Comparison of ENCODE assay signal across 20 cellular contexts in the genomic region with DNA sequence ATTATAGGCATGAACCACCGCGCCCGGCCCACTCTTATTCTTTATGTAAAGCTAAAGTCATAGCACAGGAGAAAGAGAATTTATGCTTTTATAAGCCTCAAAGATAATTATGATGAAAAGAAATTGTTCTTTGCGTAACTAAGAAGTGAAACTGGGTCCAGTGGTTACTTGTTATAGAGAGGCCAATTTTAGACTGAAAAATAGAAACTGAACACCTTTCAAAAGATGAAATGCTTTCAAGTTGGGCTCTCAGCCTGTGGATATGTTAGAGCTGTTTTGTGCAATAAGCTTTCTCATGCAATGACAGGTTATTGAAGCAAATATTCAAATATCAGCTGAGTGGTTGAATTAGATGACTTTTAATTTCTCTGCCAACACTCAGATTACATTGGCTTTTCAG. TPM values are rescaled to one million over a fixed set of nuclear protein-coding genes. Genes with fewer than 3 reads are reported as not detected.
DNase-seq lines count a peak whose midpoint lies in the region; ATAC-seq and TF ChIP-seq lines count a peak whose summit lies in the region.
"Had no signal": no experiment of that assay in that cellular context is flagged by ENCODE, and none has a peak within 500 bp of the region (broad histone marks: within the 10 kb centered on the region; RNA-seq: fewer than 3 reads in every experiment).

No MANE protein-coding gene starts in this region.

- H3K79me2 ChIP-seq in Karpas-422 (ENCODE audit: low read length): peaks cover 10% of the 10 kb centered on the region; the same call in 1 of the 2 replicates

- TF ChIP-seq EP300 in gastroesophageal sphincter (IDR thresholded peaks at IDR 0.05): no peak

- TF ChIP-seq POLR2A in gastroesophageal sphincter (IDR thresholded peaks at IDR 0.05): no peak

- H3K36me3 ChIP-seq in Karpas-422 (ENCODE audit: insufficient read depth, low read length): no peaks in the 10 kb centered on the region
- no peaks in the 10 kb centered on the region for H3K36me3 ChIP-seq in subcutaneous abdominal adipose tissue (ENCODE audit: control insufficient read depth in 5 of 5, insufficient read depth in 5 of 5, low read length in 5 of 5)
- H3K36me3 ChIP-seq in gastroesophageal sphincter: no peaks in the 10 kb centered on the region
- H3K36me3 ChIP-seq: Peyer's patch had no signal

- 96 to 100% methylated on average over 1 to 3 of the region's 4 CpGs for WGBS in gastroesophageal sphincter (ENCODE audit: low coverage in 1 of 2), 2 donors

- H3K27me3 ChIP-seq in Karpas-422 (ENCODE audit: low read length) (no peaks in the 10 kb centered on the region), subcutaneous abdominal adipose tissue (ENCODE audit: control insufficient read depth in 5 of 5, insufficient read depth in 4 of 5, low read length in 5 of 5) (no peaks in the 10 kb centered on the region), gastroesophageal sphincter (no peaks in the 10 kb centered on the region)
- H3K27me3 ChIP-seq: Peyer's patch had no signal

- H4K20me1 ChIP-seq in Karpas-422 (ENCODE audit: insufficient read depth, low read depth, low read length): no peaks in the 10 kb centered on the region; the same call in 1 of the 2 replicates

- H2AFZ ChIP-seq in Karpas-422 (ENCODE audit: low read length): no peak overlapping the region

- H3K4me2 ChIP-seq in Karpas-422 (ENCODE audit: low read depth, low read length, poor library complexity, severe bottlenecking): peak overlapping the region; percentile 8
- H3K4me2 ChIP-seq: SK-N-SH had no signal

- no peak for ATAC-seq in gastroesophageal sphincter
- ATAC-seq: T-cell had no signal

- no peak for TF ChIP-seq CTCF in GM13977 (IDR thresholded peaks at IDR 0.05; ENCODE audit: extremely low read depth, insufficient read depth, missing control alignments)
- TF ChIP-seq CTCF in RWPE1 (conservative IDR thresholded peaks at IDR 0.05; ENCODE audit: low read depth): no peak
- TF ChIP-seq CTCF in gastroesophageal sphincter (IDR thresholded peaks at IDR 0.05): no peak

- CTCF ChIA-PET in RWPE1 (lab: Yijun Ruan, JAX): interaction anchor here (0.6 kb wide), 1 partner anchor 698 kb away, joined by 3 read pairs; no protein-coding TSS in a partner anchor

- no peaks in the 10 kb centered on the region for H3K9me3 ChIP-seq in Karpas-422 (ENCODE audit: low read length)
- no peaks in the 10 kb centered on the region for H3K9me3 ChIP-seq in subcutaneous abdominal adipose tissue (ENCODE audit: control insufficient read depth in 5 of 5, low read length in 5 of 5)
- no peaks in the 10 kb centered on the region for H3K9me3 ChIP-seq in gastroesophageal sphincter
- H3K9me3 ChIP-seq: SK-N-SH had no signal

- in situ Hi-C loops in GM13977 (cut with MboI; ENCODE audit: low pct_unique_long_range_greater_than_20kb, low sequenced_read_pairs, unreplicated experiment): no loop called here

- POLR2A ChIA-PET in RWPE1 (lab: Yijun Ruan, JAX; ENCODE audit: low non-redundant PET): no interaction called here

- H3K9ac ChIP-seq in Karpas-422 (ENCODE audit: low read length): no peak overlapping the region
- no peak overlapping the region for H3K9ac ChIP-seq in subcutaneous abdominal adipose tissue (ENCODE audit: low read length in 5 of 5)
- H3K9ac ChIP-seq: SK-N-SH had no signal

- peak; percentile 25 for DNase-seq in GM13977 (ENCODE audit: low spot score)
- no peak for DNase-seq in Karpas-422
- DNase-seq in RWPE1 (ENCODE audit: low spot score): no peak
- DNase-seq in DMS153 treated with DMSO at 0.1 percent for 48 hours (lab: John Stamatoyannopoulos, UW; ENCODE audit: unreplicated experiment): no peak
- DNase-seq in NCI-H146 (lab: John Stamatoyannopoulos, UW): no peak
- DNase-seq: CD4-positive, CD25-positive, alpha-beta regulatory T cell; DMS79; H7; NCI-H1092; NCI-H1694; NCI-H345; NCI-H526; Peyer's patch; Right ventricle myocardium superior; SK-N-SH; T-cell had no signal

- H3K9me2 ChIP-seq in Karpas-422 (replicated peaks; ENCODE audit: insufficient read depth, low read length): no peaks in the 10 kb centered on the region
- H3K9me2 ChIP-seq: SK-N-SH had no signal

- H3K27ac ChIP-seq in Karpas-422 (ENCODE audit: low read length): peak overlapping the region; percentile 42; the same call in 1 of the 2 replicates
- H3K27ac ChIP-seq in RWPE1: peak overlapping the region; percentile 63
- peak overlapping the region; percentile 100 for H3K27ac ChIP-seq in subcutaneous abdominal adipose tissue (ENCODE audit: low read depth, low read length)
- H3K27ac ChIP-seq in gastroesophageal sphincter: no peak overlapping the region
- H3K27ac ChIP-seq: Peyer's patch had no signal

- H3K4me3 ChIP-seq in Karpas-422 (ENCODE audit: low read length) (no peak overlapping the region), subcutaneous abdominal adipose tissue (ENCODE audit: low read depth in 1 of 5, low read length in 5 of 5) (no peak overlapping the region), gastroesophageal sphincter (no peak overlapping the region)
- H3K4me3 ChIP-seq: Peyer's patch had no signal

- H3K4me1 ChIP-seq in Karpas-422 (ENCODE audit: low read length) (peaks cover 49% of the 10 kb centered on the region), subcutaneous abdominal adipose tissue (ENCODE audit: control insufficient read depth in 5 of 5, insufficient read depth in 5 of 5, low read length in 5 of 5) (peaks cover 11 to 66% (median 41%) of the 10 kb centered on the region in 5 donors), gastroesophageal sphincter (peaks cover 0 to 37% (median 24%) of the 10 kb centered on the region in 3 donors)

RNA-seq across cellular contexts. Expression of a gene that starts 7.9 kb away (rescaled TPM):
- not detected in 2 replicates for total RNA-seq in Karpas-422 (2014; rRNA removed; shearing (Covaris generic); ENCODE audit: low replicate concordance)
- total RNA-seq in gastroesophageal sphincter: under 1 TPM in 1 of 4 donors, not detected in 3; 0.94 TPM
- total RNA-seq: B cell; CD4-positive, CD25-positive, alpha-beta regulatory T cell; G401 had no signal

RNA-seq across cellular contexts. Expression of a gene that starts 10.3 kb away (rescaled TPM):
- total RNA-seq in Karpas-422 (2014; rRNA removed; shearing (Covaris generic); ENCODE audit: low replicate concordance): 3.4 and 3.8 TPM in 2 replicates
- 100 to 1,000 TPM in 1 of 4 donors, 10 to 100 TPM in 3; 42.5 to 112 (median 77.4) TPM for total RNA-seq in gastroesophageal sphincter

RNA-seq across cellular contexts. Expression of a gene that starts 38.7 kb away (rescaled TPM):
- 2.2 TPM in 2 replicates for total RNA-seq in Karpas-422 (2014; rRNA removed; shearing (Covaris generic); ENCODE audit: low replicate concordance)
- total RNA-seq in gastroesophageal sphincter: 10 to 100 TPM; 18.6 to 37.6 (median 26.8) TPM

RNA-seq across cellular contexts. Expression of a gene that starts 47.1 kb away (rescaled TPM):
- not detected in 2 replicates for total RNA-seq in Karpas-422 (2014; rRNA removed; shearing (Covaris generic); ENCODE audit: low replicate concordance)
- total RNA-seq in gastroesophageal sphincter: not detected
- total RNA-seq: B cell; CD4-positive, CD25-positive, alpha-beta regulatory T cell; H7; Peyer's patch; Right ventricle myocardium superior; T-cell had no signal

RNA-seq across cellular contexts. Expression of a gene that starts 51.2 kb away (rescaled TPM):
- total RNA-seq in Karpas-422 (2014; rRNA removed; shearing (Covaris generic); ENCODE audit: low replicate concordance): not detected in 2 replicates
- total RNA-seq in gastroesophageal sphincter: not detected
- total RNA-seq: B cell; CD4-positive, CD25-positive, alpha-beta regulatory T cell; G401; H7; Peyer's patch; Right ventricle myocardium superior; T-cell had no signal

Comparison
In these comparisons a context has a peak if more than half of its experiments do, and no peak if none do; other contexts are left out.
1. H3K27ac ChIP-seq: peak in Karpas-422 (single experiment), RWPE1 (single experiment) and subcutaneous abdominal adipose tissue (single experiment); none in gastroesophageal sphincter (0 of 4).